Comparison of ENCODE assay signal across 8 cellular contexts in genomic region chr12:91811481-91812287, GRCh38.
DNase-seq lines count a peak whose midpoint lies in the region; ATAC-seq and TF ChIP-seq lines count a peak whose summit lies in the region.

No MANE protein-coding gene starts in this region.

- H3K79me1 ChIP-seq in trophoblast cell (ENCODE audit: low read length): no peaks in the 10 kb centered on the region

- H3K27ac ChIP-seq in SJSA1: no peak overlapping the region
- H3K27ac ChIP-seq in trophoblast cell (ENCODE audit: low read depth, low read length): no peak overlapping the region

- peak; percentile 82 for ATAC-seq in GM18867 (IDR thresholded peaks at IDR 0.05; ENCODE audit: unreplicated experiment)
- ATAC-seq in HG03520 (IDR thresholded peaks at IDR 0.05; ENCODE audit: unreplicated experiment): peak; percentile 73

- peak overlapping the region; percentile 23 for H3K4me3 Mint-ChIP-seq in activated naive CD4-positive, alpha-beta T cell treated with anti-CD3 and anti-CD28 coated beads for 36 hours
- no peak overlapping the region for H3K4me3 Mint-ChIP-seq in type B pancreatic cell

- no peak overlapping the region for H3K4me2 ChIP-seq in trophoblast cell (ENCODE audit: low read length)

- peaks cover 21% of the 10 kb centered on the region for H3K4me1 Mint-ChIP-seq in activated naive CD4-positive, alpha-beta T cell treated with anti-CD3 and anti-CD28 coated beads for 36 hours (ENCODE audit: low read depth)
- no peaks in the 10 kb centered on the region for H3K4me1 Mint-ChIP-seq in type B pancreatic cell (ENCODE audit: unreplicated experiment)

- H3K36me3 Mint-ChIP-seq in activated naive CD4-positive, alpha-beta T cell treated with anti-CD3 and anti-CD28 coated beads for 36 hours (ENCODE audit: low read depth): peaks cover 9% of the 10 kb centered on the region
- no peaks in the 10 kb centered on the region for H3K36me3 Mint-ChIP-seq in type B pancreatic cell

- WGBS in trophoblast cell (ENCODE audit: extremely low coverage, insufficient coverage, insufficient read length): no CpG with 5 or more reads among the region's 5 CpGs

- H3K27me3 ChIP-seq in SJSA1 (replicated peaks): no peaks in the 10 kb centered on the region
- H3K27me3 ChIP-seq in trophoblast cell (ENCODE audit: insufficient read depth, low read length): no peaks in the 10 kb centered on the region

- no peak overlapping the region for H2BK120ac ChIP-seq in trophoblast cell (ENCODE audit: insufficient read depth, low read length, poor library complexity)

- H3K4me1 ChIP-seq in SJSA1 (replicated peaks): no peaks in the 10 kb centered on the region
- H3K4me1 ChIP-seq in trophoblast cell (ENCODE audit: control insufficient read depth in 1 of 2, insufficient read depth in 2 of 2, low read length in 2 of 2): no peaks in the 10 kb centered on the region

- no peak overlapping the region for H2AK5ac ChIP-seq in trophoblast cell (ENCODE audit: low read length)

- H3K27ac Mint-ChIP-seq in activated naive CD4-positive, alpha-beta T cell treated with anti-CD3 and anti-CD28 coated beads for 36 hours: peak overlapping the region; percentile 76
- no peak overlapping the region for H3K27ac Mint-ChIP-seq in type B pancreatic cell

- H3K4me3 ChIP-seq in SJSA1 (no peak overlapping the region), trophoblast cell (ENCODE audit: low read depth, low read length) (no peak overlapping the region)

- no peak overlapping the region for H4K8ac ChIP-seq in trophoblast cell (ENCODE audit: low read depth, low read length)

- no peak overlapping the region for H4K12ac ChIP-seq in trophoblast cell (ENCODE audit: low read depth, low read length)

- H3K9me3 ChIP-seq in SJSA1 (replicated peaks): no peaks in the 10 kb centered on the region
- H3K9me3 ChIP-seq in trophoblast cell (ENCODE audit: insufficient read depth, low read depth, low read length): no peaks in the 10 kb centered on the region

- no peak overlapping the region for H3K23ac ChIP-seq in trophoblast cell (ENCODE audit: low read length)

- H2BK5ac ChIP-seq in trophoblast cell (ENCODE audit: low read depth, low read length, poor library complexity): no peak overlapping the region

- no peak overlapping the region for H3K18ac ChIP-seq in trophoblast cell (ENCODE audit: low read length)

- CTCF ChIA-PET in activated naive CD4-positive, alpha-beta T cell treated with anti-CD3 and anti-CD28 coated beads for 36 hours (lab: Charles Lee): interaction anchor here (0.6 to 3.6 kb wide), 60 partner anchors 9 to 1042 kb away, joined by 3 to 15 read pairs (median 4); no protein-coding TSS in a partner anchor

- H4K91ac ChIP-seq in trophoblast cell (ENCODE audit: low read depth, low read length): no peak overlapping the region

- TF ChIP-seq CTCF in type B pancreatic cell (conservative IDR thresholded peaks at IDR 0.05): peak; percentile 93

- H3K36me3 ChIP-seq in SJSA1 (no peaks in the 10 kb centered on the region), trophoblast cell (ENCODE audit: control insufficient read depth in 1 of 2, insufficient read depth in 2 of 2, low read length in 2 of 2) (no peaks in the 10 kb centered on the region)

- peaks cover 16% of the 10 kb centered on the region for H3K9me3 Mint-ChIP-seq in activated naive CD4-positive, alpha-beta T cell treated with anti-CD3 and anti-CD28 coated beads for 36 hours
- peaks cover 10% of the 10 kb centered on the region for H3K9me3 Mint-ChIP-seq in type B pancreatic cell

- H2BK12ac ChIP-seq in trophoblast cell (ENCODE audit: low read length): no peak overlapping the region

- DNase-seq in AG20443 (ENCODE audit: low spot score) (peak; percentile 55), SJSA1 (ENCODE audit: low read depth in 1 of 2, low spot score in 2 of 2) (peak; percentile 55 to 57), glomerular endothelial cell (ENCODE audit: extremely low read depth, low read depth, low spot score) (peak; percentile 58), trophoblast cell (peak; percentile 18 to 69), type B pancreatic cell (ENCODE audit: extremely low spot score, unreplicated experiment) (no peak)
- DNase-seq in activated naive CD4-positive, alpha-beta T cell treated with anti-CD3 and anti-CD28 coated beads for 36 hours: peak; percentile 86

- H3K9ac ChIP-seq in trophoblast cell (ENCODE audit: low read length): no peak overlapping the region

- intact Hi-C loops in activated naive CD4-positive, alpha-beta T cell treated with anti-CD3 and anti-CD28 coated beads for 36 hours (cut with micrococcal nuclease): loop anchor here (1.0 to 5.0 kb wide), 7 partner anchors 66 to 759 kb away; partner anchors contain the start of gene BTG1

- H3K79me2 ChIP-seq in trophoblast cell (ENCODE audit: control insufficient read depth, insufficient read depth, low read length, poor library complexity): no peaks in the 10 kb centered on the region

- H2AFZ ChIP-seq in trophoblast cell (ENCODE audit: insufficient read depth, low read length, poor library complexity): no peak overlapping the region

- no peaks in the 10 kb centered on the region for H3K27me3 Mint-ChIP-seq in activated naive CD4-positive, alpha-beta T cell treated with anti-CD3 and anti-CD28 coated beads for 36 hours (ENCODE audit: low read depth)
- no peaks in the 10 kb centered on the region for H3K27me3 Mint-ChIP-seq in type B pancreatic cell

- H3K14ac ChIP-seq in trophoblast cell (ENCODE audit: low read length): no peak overlapping the region

- no peak overlapping the region for H3K4ac ChIP-seq in trophoblast cell (ENCODE audit: low read depth, low read length)
